Comparison of ENCODE assay signal across 20 cellular contexts in the genomic region with DNA sequence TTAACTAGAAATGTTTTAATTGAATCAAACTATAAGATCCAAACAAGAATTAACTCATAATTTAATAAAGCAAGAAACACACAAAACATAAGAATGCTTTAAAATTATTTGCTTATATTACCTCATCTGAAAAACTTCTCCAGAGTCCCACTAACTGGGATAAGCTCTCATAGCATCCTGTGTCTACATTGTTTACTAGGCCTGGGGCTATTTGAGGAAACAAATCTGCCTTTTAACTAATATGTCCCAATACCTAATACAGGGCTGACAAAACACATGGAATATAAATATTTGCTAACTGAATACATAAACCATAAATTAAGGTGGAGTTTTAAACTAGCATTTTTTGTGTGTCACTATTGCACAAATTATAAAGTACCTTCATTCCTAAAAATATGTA.
"Had no signal": no experiment of that assay in that cellular context is flagged by ENCODE, and none has a peak within 500 bp of the region (broad histone marks: within the 10 kb centered on the region; RNA-seq: fewer than 3 reads in every experiment).

No MANE protein-coding gene starts in this region.

- DNase-seq: activated CD4-positive, alpha-beta memory T cell treated with anti-CD3 and anti-CD28 coated beads for 36 hours; activated CD4-positive, alpha-beta T cell treated with anti-CD3 and anti-CD28 coated beads, Interleukin-2, amount 10 ng/mL, durations not matched to agents 7 days and 5 days; activated CD4-positive, CD25-positive, alpha-beta regulatory T cell; activated CD8-positive, alpha-beta memory T cell treated with anti-CD3 and anti-CD28 coated beads for 24 hours; activated effector memory CD4-positive, alpha-beta T cell treated with anti-CD3 and anti-CD28 coated beads, Interleukin-2, amount 50 U/mL, for 16 hours; activated naive CD4-positive, alpha-beta T cell treated with Interleukin-2 at 50 U/mL for 16 hours; activated naive CD8-positive, alpha-beta T cell treated with anti-CD3 and anti-CD28 coated beads, Interleukin-2, amount 50 U/mL, for 24 hours; activated T-cell treated with anti-CD3 and anti-CD28 coated beads, Interleukin-2, amount 50 U/mL, for 4 hours; amygdala; MM.1S; NCI-H1105; NCI-H1436 treated with DMSO at 0.1 percent for 48 hours; NCI-H187; NCI-H2081; NCI-H446; NCI-H526; NCI-H774; RPMI8226; SK-N-SH; T-helper 1 cell had no signal
